ENCODE assay signal across 27 cellular contexts in genomic region chr11:128204898-128205297, GRCh38.
"Had no signal": no experiment of that assay in that cellular context is flagged by ENCODE, and none has a peak within 500 bp of the region (broad histone marks: within the 10 kb centered on the region; RNA-seq: fewer than 3 reads in every experiment).

No MANE protein-coding gene starts in this region.

- DNase-seq: activated CD4-positive, alpha-beta T cell treated with anti-CD3 and anti-CD28 coated beads for 36 hours; activated CD4-positive, alpha-beta T cell treated with anti-CD3 and anti-CD28 coated beads, Interleukin-2, amount 10 ng/mL, durations not matched to agents 7 days and 5 days; activated CD4-positive, alpha-beta T cell treated with anti-CD3 and anti-CD28 coated beads, Interleukin-2, amount 50 U/mL, for 48 hours; activated CD8-positive, alpha-beta T cell treated with anti-CD3 and anti-CD28 coated beads, Interleukin-2, amount 10 ng/mL, durations not matched to agents 7 days and 5 days; activated gamma-delta T cell; activated naive CD4-positive, alpha-beta T cell treated with Interleukin-2 at 50 U/mL for 16 hours; activated T-cell treated with anti-CD3 and anti-CD28 coated beads, Interleukin-2, amount 50 U/mL, for 24 hours; adrenal gland; body of pancreas; central memory CD4-positive, alpha-beta T cell; Karpas-422; NCI-H1105; NCI-H1417 treated with DMSO at 0.1 percent for 48 hours; NCI-H187 treated with DMSO at 0.1 percent for 48 hours; NCI-H2081; NCI-H226; NCI-H446 treated with DMSO at 0.1 percent for 48 hours; NCI-H524; PC-3; Right ventricle myocardium superior had no signal

- H3K27me3 ChIP-seq: adrenal gland, body of pancreas had no signal

- FAIRE-seq: astrocyte, bronchial epithelial cell, RCC 7860, TTC549 had no signal

- H3K27ac ChIP-seq: adrenal gland, body of pancreas, RWPE1 had no signal

- H3K4me3 ChIP-seq: adrenal gland, body of pancreas had no signal

- H3K4me1 ChIP-seq: adrenal gland had no signal

- H3K9me3 ChIP-seq: adrenal gland, body of pancreas had no signal

- H3K36me3 ChIP-seq: adrenal gland had no signal

- ATAC-seq: activated CD4-positive, alpha-beta T cell treated with anti-CD3 and anti-CD28 coated beads for 36 hours; activated CD4-positive, CD25-positive, alpha-beta regulatory T cell treated with anti-CD3 and anti-CD28 coated beads, Interleukin-2, amount 50 U/mL, for 24 hours; activated CD8-positive, alpha-beta T cell treated with anti-CD3 and anti-CD28 coated beads, Interleukin-2, amount 10 ng/mL, durations not matched to agents 7 days and 5 days; activated naive CD4-positive, alpha-beta T cell treated with anti-CD3 and anti-CD28 coated beads, Interleukin-2, amount 50 U/mL, for 72 hours; body of pancreas; PC-3 had no signal
